In genomic region chr15:53445531-53445930, GRCh38 we compare ENCODE assay signal across 27 cellular contexts.
"Had no signal": no experiment of that assay in that cellular context is flagged by ENCODE, and none has a peak within 500 bp of the region (broad histone marks: within the 10 kb centered on the region; RNA-seq: fewer than 3 reads in every experiment).

No MANE protein-coding gene starts in this region.

- H3K4me3 ChIP-seq: stomach, suprapubic skin, testis, thoracic aorta, thyroid gland, tibial artery, tibial nerve, transverse colon, upper lobe of left lung, upper lobe of right lung, uterus, vagina had no signal

- FAIRE-seq: urothelium cell line had no signal

- H3K27me3 ChIP-seq: stomach, suprapubic skin, testis, thyroid gland, tibial artery, tibial nerve, transverse colon, upper lobe of left lung, upper lobe of right lung, uterus, vagina had no signal

- H3K9me3 ChIP-seq: stomach, suprapubic skin, testis, thoracic aorta, thyroid gland, tibial artery, tibial nerve, transverse colon, upper lobe of left lung, upper lobe of right lung, uterus, vagina had no signal

- ATAC-seq: stimulated activated effector memory CD8-positive, alpha-beta T cell treated with anti-CD3 and anti-CD28 coated beads, Interleukin-12 subunit alpha, Interleukin-12 subunit beta, amount 100 ng/mL, for 72 hours; stimulated activated memory B cell treated with anti-CD40 and anti-IgM and Interleukin-4, amounts not matched to agents 10 μg/mL and 1 μg/mL and 100 μg/mL, for 72 hours; stimulated activated naive B cell treated with anti-CD40 and anti-IgM and Interleukin-4, amounts not matched to agents 10 μg/mL and 1 μg/mL and 100 μg/mL, for 72 hours; stimulated activated naive CD8-positive, alpha-beta T cell treated with anti-CD3 and anti-CD28 coated beads, Interleukin-15, amount 100 ng/mL, for 72 hours; stimulated activated naive CD8-positive, alpha-beta T cell treated with anti-CD3 and anti-CD28 coated beads, Interleukin-15, Interleukin-2, amounts not matched to agents 100 U/mL and 50 U/mL, for 24 hours; upper lobe of right lung had no signal

- DNase-seq: stimulated activated CD4-positive, alpha-beta T cell treated with anti-CD3 and anti-CD28 coated beads, Interleukin-2, amount 100 ng/mL, for 48 hours; stimulated activated CD4-positive, alpha-beta T cell treated with anti-CD3 and anti-CD28 coated beads, Interleukin-4, amount 100 ng/mL, for 1 hour; stimulated activated CD4-positive, alpha-beta T cell treated with anti-CD3 and anti-CD28 coated beads, Interleukin-4, amount 100 ng/mL, for 24 hours; stimulated activated CD4-positive, alpha-beta T cell treated with anti-CD3 and anti-CD28 coated beads, Interleukin-4, amount 100 ng/mL, for 4 hours; stimulated activated CD8-positive, alpha-beta memory T cell treated with anti-CD3 and anti-CD28 coated beads, Interleukin-4, amount 100 ng/mL, for 48 hours; stimulated activated naive B cell treated with anti-CD40 and anti-IgM and Interleukin-4, amounts not matched to agents 10 μg/mL and 1 μg/mL and 100 μg/mL, for 72 hours; stimulated activated naive CD4-positive, alpha-beta T cell; stimulated activated naive CD4-positive, alpha-beta T cell treated with Interleukin-2 at 50 U/mL for 16 hours; stimulated activated naive CD8-positive, alpha-beta T cell treated with anti-CD3 and anti-CD28 coated beads, Interleukin-15, amount 100 ng/mL, for 72 hours; stimulated activated naive CD8-positive, alpha-beta T cell treated with anti-CD3 and anti-CD28 coated beads, Interleukin-15, Interleukin-2, amounts not matched to agents 100 U/mL and 50 U/mL, for 24 hours; stomach; substantia nigra; testis; thyroid gland; tibial artery; transverse colon; trophoblast cell; upper lobe of left lung; upper lobe of right lung; uterus had no signal

- H3K4me1 ChIP-seq: suprapubic skin, thyroid gland, tibial artery, upper lobe of left lung, upper lobe of right lung, uterus, vagina had no signal

- H3K27ac ChIP-seq: stomach, suprapubic skin, testis, thoracic aorta, thyroid gland, tibial artery, tibial nerve, transverse colon, upper lobe of left lung, upper lobe of right lung, uterus, vagina had no signal

- H3K36me3 ChIP-seq: stomach, suprapubic skin, thoracic aorta, thyroid gland, tibial artery, tibial nerve, transverse colon, upper lobe of left lung, upper lobe of right lung, uterus, vagina had no signal
